ENCODE assay signal across 8 cellular contexts in the genomic region with DNA sequence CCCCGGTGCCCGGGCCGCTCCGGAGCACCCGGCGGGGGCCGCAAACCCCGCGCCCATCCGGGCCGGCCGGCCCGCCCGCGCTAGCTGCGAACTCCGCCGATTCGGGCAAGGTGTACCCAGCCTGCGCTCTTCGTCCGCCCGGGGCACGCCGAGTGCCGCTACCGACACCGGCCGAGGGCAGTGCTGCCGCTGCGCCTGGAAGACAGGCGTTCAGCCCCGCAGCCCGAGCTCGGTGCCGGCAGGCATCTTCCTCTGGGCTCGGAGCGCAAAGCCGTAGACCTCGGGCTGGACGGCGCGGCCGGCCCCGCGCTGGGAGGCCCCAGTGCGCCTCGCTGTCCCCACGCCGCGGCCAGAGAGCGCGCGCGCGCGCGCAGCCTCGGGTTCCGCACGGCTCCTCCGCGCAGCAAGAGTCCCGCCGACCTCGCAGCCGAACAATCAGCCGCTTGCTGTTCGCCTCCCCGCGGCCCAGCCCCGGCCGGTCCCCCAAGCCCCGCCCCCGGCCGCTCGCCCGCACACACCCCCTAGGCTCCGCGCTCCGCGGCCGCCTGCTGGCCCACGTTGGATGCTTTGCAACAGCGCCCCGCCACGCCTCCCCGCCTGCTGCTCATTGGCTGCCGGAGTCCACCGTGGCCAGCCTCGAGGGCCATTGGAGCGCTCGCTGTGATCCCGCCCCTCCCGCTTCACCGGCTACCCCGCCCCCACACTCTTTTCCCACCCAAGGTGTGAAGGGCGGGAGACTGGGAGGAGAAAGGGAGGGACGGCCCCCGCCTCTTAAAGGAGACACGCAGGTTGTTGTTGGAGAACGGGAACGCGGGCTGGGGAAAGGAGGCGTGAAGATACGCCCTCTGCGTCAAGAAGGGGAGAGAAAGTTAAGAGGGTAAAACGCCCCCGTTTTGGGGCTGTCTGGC. TPM values are rescaled to one million over a fixed set of nuclear protein-coding genes. Genes with fewer than 3 reads are reported as not detected.
DNase-seq lines count a peak whose midpoint lies in the region; ATAC-seq, FAIRE-seq and TF ChIP-seq lines count a peak whose summit lies in the region.

A gene with protein sequence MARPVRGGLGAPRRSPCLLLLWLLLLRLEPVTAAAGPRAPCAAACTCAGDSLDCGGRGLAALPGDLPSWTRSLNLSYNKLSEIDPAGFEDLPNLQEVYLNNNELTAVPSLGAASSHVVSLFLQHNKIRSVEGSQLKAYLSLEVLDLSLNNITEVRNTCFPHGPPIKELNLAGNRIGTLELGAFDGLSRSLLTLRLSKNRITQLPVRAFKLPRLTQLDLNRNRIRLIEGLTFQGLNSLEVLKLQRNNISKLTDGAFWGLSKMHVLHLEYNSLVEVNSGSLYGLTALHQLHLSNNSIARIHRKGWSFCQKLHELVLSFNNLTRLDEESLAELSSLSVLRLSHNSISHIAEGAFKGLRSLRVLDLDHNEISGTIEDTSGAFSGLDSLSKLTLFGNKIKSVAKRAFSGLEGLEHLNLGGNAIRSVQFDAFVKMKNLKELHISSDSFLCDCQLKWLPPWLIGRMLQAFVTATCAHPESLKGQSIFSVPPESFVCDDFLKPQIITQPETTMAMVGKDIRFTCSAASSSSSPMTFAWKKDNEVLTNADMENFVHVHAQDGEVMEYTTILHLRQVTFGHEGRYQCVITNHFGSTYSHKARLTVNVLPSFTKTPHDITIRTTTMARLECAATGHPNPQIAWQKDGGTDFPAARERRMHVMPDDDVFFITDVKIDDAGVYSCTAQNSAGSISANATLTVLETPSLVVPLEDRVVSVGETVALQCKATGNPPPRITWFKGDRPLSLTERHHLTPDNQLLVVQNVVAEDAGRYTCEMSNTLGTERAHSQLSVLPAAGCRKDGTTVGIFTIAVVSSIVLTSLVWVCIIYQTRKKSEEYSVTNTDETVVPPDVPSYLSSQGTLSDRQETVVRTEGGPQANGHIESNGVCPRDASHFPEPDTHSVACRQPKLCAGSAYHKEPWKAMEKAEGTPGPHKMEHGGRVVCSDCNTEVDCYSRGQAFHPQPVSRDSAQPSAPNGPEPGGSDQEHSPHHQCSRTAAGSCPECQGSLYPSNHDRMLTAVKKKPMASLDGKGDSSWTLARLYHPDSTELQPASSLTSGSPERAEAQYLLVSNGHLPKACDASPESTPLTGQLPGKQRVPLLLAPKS (minus strand): TSS at position 448 of the 908 bp plus-strand sequence. CDS start 615 bp downstream, outside the sequence.

- H3K9ac ChIP-seq in astrocyte (ENCODE audit: low read length): peak within 1 kb of the TSS; percentile 90
- H3K9ac ChIP-seq in rectal smooth muscle tissue (ENCODE audit: low read length): peak within 1 kb of the TSS; percentile 90

- ATAC-seq in HG02885 (IDR thresholded peaks at IDR 0.05; ENCODE audit: poor library complexity, unreplicated experiment): peak; percentile 95

- peak within 1 kb of the TSS; percentile 97 for H3K27ac Mint-ChIP-seq in astrocyte (ENCODE audit: unreplicated experiment)

- FAIRE-seq in astrocyte (lab: Jason Lieb, UNC): no peak

- H3K4me1 ChIP-seq in astrocyte (ENCODE audit: insufficient read depth, low read length) (peaks cover 13% of the 10 kb centered on the region), rectal smooth muscle tissue (ENCODE audit: control insufficient read depth, insufficient read depth, low read length) (peaks cover 17% of the 10 kb centered on the region), vagina (peaks cover 37% of the 10 kb centered on the region)

- intact Hi-C loops in vagina (cut with DNase I): loop anchor here (10.0 kb wide), 1 partner anchor 324 kb away; no protein-coding TSS in a partner anchor

- peak within 1 kb of the TSS; percentile 99 for H3K4me3 Mint-ChIP-seq in astrocyte (ENCODE audit: unreplicated experiment)

- DNase-seq in NCI-H187 (lab: John Stamatoyannopoulos, UW) (peak; percentile 73 to 92), T-helper 22 cell (ENCODE audit: low read depth) (peak; percentile 98), astrocyte (ENCODE audit: low read depth) (peak; percentile 93), hepatic stellate cell (ENCODE audit: low spot score) (peak; percentile 97), vagina (ENCODE audit: extremely low spot score in 2 of 2) (peak; percentile 99)

- H3K79me2 ChIP-seq in astrocyte (ENCODE audit: insufficient read depth, low read length): peaks cover 41% of the 10 kb centered on the region

- H3K4me3 ChIP-seq in astrocyte (ENCODE audit: insufficient read depth, low read depth, low read length) (peak within 1 kb of the TSS; percentile 77), rectal smooth muscle tissue (ENCODE audit: low read length) (peak within 1 kb of the TSS; percentile 92), vagina (peak within 1 kb of the TSS; percentile 72 to 77)

- no peak for TF ChIP-seq CTCF in astrocyte (IDR thresholded peaks at IDR 0.05; ENCODE audit: insufficient read depth, low read depth, low read length)
- no peak for TF ChIP-seq CTCF in vagina (IDR thresholded peaks at IDR 0.05)

- no peaks in the 10 kb centered on the region for H3K36me3 ChIP-seq in astrocyte (ENCODE audit: insufficient read depth, low read length)
- H3K36me3 ChIP-seq in rectal smooth muscle tissue (ENCODE audit: control insufficient read depth, insufficient read depth, low read length): no peaks in the 10 kb centered on the region
- no peaks in the 10 kb centered on the region for H3K36me3 ChIP-seq in vagina

- peak within 1 kb of the TSS; percentile 96 for H2AFZ ChIP-seq in astrocyte (ENCODE audit: low read depth, low read length)

- TF ChIP-seq POLR2A in GM15510 (IDR thresholded peaks at IDR 0.05; ENCODE audit: borderline replicate concordance, extremely low read depth, insufficient read length) (peak; percentile 49), vagina (IDR thresholded peaks at IDR 0.05) (peak in 1 of 2 donors; percentile 81)

- peak within 1 kb of the TSS; percentile 99 for H3K4me2 ChIP-seq in astrocyte (ENCODE audit: low read length)

- H4K20me1 ChIP-seq in astrocyte (ENCODE audit: insufficient read depth, low read length): peaks cover 36% of the 10 kb centered on the region

- H3K36me3 Mint-ChIP-seq in astrocyte (ENCODE audit: low read depth, unreplicated experiment): no peaks in the 10 kb centered on the region

- no peaks in the 10 kb centered on the region for H3K27me3 Mint-ChIP-seq in astrocyte (ENCODE audit: low read depth, unreplicated experiment)

- peaks cover 38% of the 10 kb centered on the region for H3K4me1 Mint-ChIP-seq in astrocyte (ENCODE audit: low read depth, unreplicated experiment)

- H3K27ac ChIP-seq in astrocyte (ENCODE audit: low read depth, low read length) (peak within 1 kb of the TSS; percentile 78), rectal smooth muscle tissue (ENCODE audit: low read depth, low read length) (peak within 1 kb of the TSS; percentile 93), vagina (peak within 1 kb of the TSS; percentile 91)

- H3K9me3 Mint-ChIP-seq in astrocyte (ENCODE audit: unreplicated experiment): no peaks in the 10 kb centered on the region

- no peaks in the 10 kb centered on the region for H3K9me3 ChIP-seq in astrocyte (ENCODE audit: insufficient read depth, low read depth, low read length)
- no peaks in the 10 kb centered on the region for H3K9me3 ChIP-seq in vagina

- peaks cover 7% of the 10 kb centered on the region for H3K27me3 ChIP-seq in astrocyte (ENCODE audit: insufficient read depth, low read length)
- H3K27me3 ChIP-seq in rectal smooth muscle tissue (ENCODE audit: control insufficient read depth, insufficient read depth, low read length): no peaks in the 10 kb centered on the region
- H3K27me3 ChIP-seq in vagina: no peaks in the 10 kb centered on the region

RNA-seq across cellular contexts. Expression of the gene that starts here (rescaled TPM):
- 39.7 and 45.3 TPM in 2 replicates for total RNA-seq in astrocyte
- total RNA-seq in vagina: 30.7 TPM

Comparison
In these comparisons a context has a peak if more than half of its experiments do, and no peak if none do; other contexts are left out.
1. Peak in every context shown above with its lines: DNase-seq, ATAC-seq, H3K4me3 ChIP-seq and H3K27ac ChIP-seq.